8 cellular contexts compared by ENCODE assay signal in genomic region chr5:139711852-139712171, GRCh38.
DNase-seq lines count a peak whose midpoint lies in the region; ATAC-seq and TF ChIP-seq lines count a peak whose summit lies in the region.

No MANE protein-coding gene starts in this region.

- H3K4me1 ChIP-seq in OCI-LY3 (ENCODE audit: low read length) = peaks cover 12% of the 10 kb centered on the region
- peaks cover 18% of the 10 kb centered on the region for H3K4me1 ChIP-seq in psoas muscle

- H3K27ac ChIP-seq in OCI-LY3 (ENCODE audit: low read length) (no peak overlapping the region), psoas muscle (no peak overlapping the region)

- H3K9ac ChIP-seq in OCI-LY3 (ENCODE audit: low read length) = peak overlapping the region; percentile 30; the same call in 1 of the 2 replicates

- H2AFZ ChIP-seq in OCI-LY3 (ENCODE audit: low read depth, low read length) = no peak overlapping the region

- peak overlapping the region; percentile 86 for H3K4me2 ChIP-seq in OCI-LY3 (ENCODE audit: low read length)

- H4K20me1 ChIP-seq in OCI-LY3 (ENCODE audit: insufficient read depth, low read length) = no peaks in the 10 kb centered on the region

- no peaks in the 10 kb centered on the region for H3K79me2 ChIP-seq in OCI-LY3 (ENCODE audit: low read length)

- intact Hi-C loops in psoas muscle (cut with DNase I) = loop anchor here (5.0 kb wide), 2 partner anchors 35 to 45 kb away; no protein-coding TSS in a partner anchor

- 25 to 38% (median 32%) methylated on average over 18 to 19 of the region's 19 CpGs for WGBS in psoas muscle, 3 donors

- H3K4me3 ChIP-seq in GM12864 (ENCODE audit: low read depth, low read length) = peak overlapping the region; percentile 17
- H3K4me3 ChIP-seq in OCI-LY3 (ENCODE audit: low read length) = peak overlapping the region; percentile 87
- H3K4me3 ChIP-seq in epithelial cell of proximal tubule (ENCODE audit: low read depth, low read length) = peak overlapping the region; percentile 59
- H3K4me3 ChIP-seq in psoas muscle = peak overlapping the region; percentile 68

- H3K9me3 ChIP-seq in OCI-LY3 (ENCODE audit: insufficient read depth, low read length) (no peaks in the 10 kb centered on the region), psoas muscle (no peaks in the 10 kb centered on the region)

- TF ChIP-seq CTCF in GM12864 (IDR thresholded peaks at IDR 0.05; ENCODE audit: low read depth, low read length, missing control alignments) = no peak
- TF ChIP-seq CTCF in OCI-LY3 (IDR thresholded peaks at IDR 0.05; ENCODE audit: low read depth, low read length) = no peak
- TF ChIP-seq CTCF in epithelial cell of proximal tubule (conservative IDR thresholded peaks at IDR 0.05; ENCODE audit: low read depth, low read length) = no peak
- no peak for TF ChIP-seq CTCF in psoas muscle (IDR thresholded peaks at IDR 0.05)
- TF ChIP-seq CTCF in GM13977 (IDR thresholded peaks at IDR 0.05; ENCODE audit: extremely low read depth, insufficient read depth, missing control alignments) = no peak

- in situ Hi-C loops in GM13977 (cut with MboI; ENCODE audit: low pct_unique_long_range_greater_than_20kb, low sequenced_read_pairs, unreplicated experiment) = no loop called here

- no peaks in the 10 kb centered on the region for H3K36me3 ChIP-seq in OCI-LY3 (replicated peaks; ENCODE audit: low read depth, low read length)
- no peaks in the 10 kb centered on the region for H3K36me3 ChIP-seq in psoas muscle (ENCODE audit: insufficient read depth in 1 of 2, low read depth in 1 of 2)

- ATAC-seq in psoas muscle = peak in 1 of 4 donors; percentile 3
- ATAC-seq in GM21786 (IDR thresholded peaks at IDR 0.05; ENCODE audit: unreplicated experiment) = no peak

- H3K27me3 ChIP-seq in OCI-LY3 (ENCODE audit: low read depth, low read length) = peaks cover 18% of the 10 kb centered on the region
- H3K27me3 ChIP-seq in psoas muscle (ENCODE audit: insufficient read depth in 3 of 3, low read length in 2 of 3) = peaks cover 0 to 15% (median 2%) of the 10 kb centered on the region in 3 donors

- DNase-seq in GM12864 (ENCODE audit: low read depth) (no peak), epithelial cell of proximal tubule (ENCODE audit: low read depth) (no peak), psoas muscle (peak in 1 of 2 donors; percentile 61), DMS 273 treated with DMSO at 0.1 percent for 48 hours (lab: John Stamatoyannopoulos, UW) (no peak), DMS53 (lab: John Stamatoyannopoulos, UW) (no peak), GM13977 (ENCODE audit: low spot score) (no peak)

Comparison
In these comparisons a context has a peak if more than half of its experiments do, and no peak if none do; other contexts are left out.
1. H3K4me3 ChIP-seq: peak in every context shown above with its lines; median percentile 87 in OCI-LY3; 68 in psoas muscle; 59 in epithelial cell of proximal tubule; 17 in GM12864.